In the genomic region with DNA sequence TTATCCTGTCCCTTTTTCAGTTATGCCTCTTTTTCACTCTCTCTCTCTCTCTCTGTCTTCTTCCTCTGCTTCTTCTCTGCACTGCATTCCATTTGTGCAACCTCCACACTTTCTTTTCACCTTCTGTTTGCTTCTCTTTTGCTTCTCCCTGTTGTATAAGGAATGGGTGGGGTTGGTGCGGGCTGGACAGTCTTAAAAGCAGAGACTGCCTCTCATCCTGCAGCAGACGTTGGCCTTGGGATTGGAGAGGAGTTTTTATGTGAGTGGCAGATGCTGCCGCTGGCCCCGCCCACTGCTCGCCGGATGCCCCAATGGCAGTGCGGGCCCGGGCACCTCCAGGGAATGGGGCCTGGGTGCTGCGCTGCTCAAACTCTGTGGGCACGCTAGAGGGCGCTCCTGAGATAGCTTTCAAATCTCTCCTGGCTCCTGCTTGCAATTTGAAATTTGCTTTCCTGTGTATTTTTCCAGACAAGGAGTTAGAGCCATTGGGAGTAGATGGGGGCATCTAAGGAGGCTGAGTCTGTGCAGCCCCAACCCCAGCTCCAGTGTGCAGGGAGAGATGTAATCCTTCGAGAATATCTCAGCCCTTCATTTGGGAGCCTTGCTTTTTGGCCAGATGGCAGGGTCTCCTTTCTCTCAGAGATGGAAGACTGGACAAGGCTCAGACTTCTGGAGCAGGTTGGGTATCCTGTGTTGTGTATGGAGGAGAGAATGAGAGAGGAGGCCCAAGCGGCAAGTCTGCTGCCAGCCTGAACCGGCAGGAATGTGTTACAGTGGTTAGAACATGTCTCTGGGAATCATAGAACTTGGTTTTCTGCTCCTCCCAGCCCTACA, we compare ENCODE assay signal across 8 cellular contexts.
DNase-seq lines count a peak whose midpoint lies in the region; ATAC-seq and TF ChIP-seq lines count a peak whose summit lies in the region.

No MANE protein-coding gene starts in this region.

- no peak overlapping the region for H3K9ac ChIP-seq in PC-3 (ENCODE audit: low read length)

- H3K4me2 ChIP-seq in PC-3 (ENCODE audit: low read length), result peak overlapping the region; percentile 37

- ATAC-seq in GM21528 (IDR thresholded peaks at IDR 0.05; ENCODE audit: low FRiP score, unreplicated experiment), result peak; percentile 83
- ATAC-seq in PC-3, result peak; percentile 99
- peak; percentile 85 to 98 (median 87) for ATAC-seq in natural killer cell
- peak; percentile 96 for ATAC-seq in stimulated activated naive CD8-positive, alpha-beta T cell treated with anti-CD3 and anti-CD28 coated beads, Interleukin-15, Interleukin-2, amounts not matched to agents 100 U/mL and 50 U/mL, for 24 hours

- intact Hi-C loops in PC-3 (cut with micrococcal nuclease), result loop anchor here (1.0 to 10.0 kb wide), 3 partner anchors 44 to 194 kb away; no protein-coding TSS in a partner anchor
- intact Hi-C loops in esophagus squamous epithelium (cut with DNase I), result loop anchor here (5.0 kb wide), 1 partner anchor 46 kb away; no protein-coding TSS in a partner anchor
- intact Hi-C loops in natural killer cell (cut with micrococcal nuclease), result loop anchor here (2.0 to 5.0 kb wide), 2 partner anchors 46 to 66 kb away; no protein-coding TSS in a partner anchor

- no peak overlapping the region for H3K27ac Mint-ChIP-seq in natural killer cell

- DNase-seq in DMS 273 treated with DMSO at 0.1 percent for 48 hours (lab: John Stamatoyannopoulos, UW) (peak; percentile 83), PC-3 (peak; percentile 96), activated T-cell treated with anti-CD3 and anti-CD28 coated beads for 48 hours (ENCODE audit: low read depth) (peak; percentile 78), esophagus squamous epithelium (lab: John Stamatoyannopoulos, UW) (no peak), natural killer cell (peak; percentile 55)
- peak; percentile 80 for DNase-seq in stimulated activated naive CD8-positive, alpha-beta T cell treated with anti-CD3 and anti-CD28 coated beads, Interleukin-15, Interleukin-2, amounts not matched to agents 100 U/mL and 50 U/mL, for 24 hours

- H3K4me3 Mint-ChIP-seq in natural killer cell, result no peak overlapping the region

- no TSS peak for BruUV-seq in PC-3 (replicated peaks; lab: Mats Ljungman, UMichigan)

- peaks cover 13% of the 10 kb centered on the region; the same call in 1 of the 2 replicates for H4K20me1 ChIP-seq in PC-3 (ENCODE audit: low read length)

- no peaks in the 10 kb centered on the region for H3F3A ChIP-seq in PC-3 (ENCODE audit: low read length, unreplicated experiment)

- H3K27me3 ChIP-seq in PC-3 (ENCODE audit: low read length) (no peaks in the 10 kb centered on the region), esophagus squamous epithelium (peaks cover 0 to 6% (median 0%) of the 10 kb centered on the region in 4 donors)

- no peak overlapping the region for H3K27ac ChIP-seq in PC-3 (ENCODE audit: low read length)
- H3K27ac ChIP-seq in esophagus squamous epithelium, result no peak overlapping the region

- H3K9me3 ChIP-seq in PC-3 (ENCODE audit: low read length) (no peaks in the 10 kb centered on the region), esophagus squamous epithelium (no peaks in the 10 kb centered on the region)

- no peaks in the 10 kb centered on the region for H3K9me2 ChIP-seq in PC-3 (replicated peaks; ENCODE audit: low read length)

- H3K36me3 Mint-ChIP-seq in natural killer cell, result no peaks in the 10 kb centered on the region

- TF ChIP-seq RAD21 in Ishikawa (IDR thresholded peaks at IDR 0.05; ENCODE audit: low read depth), result peak; percentile 55

- no peak for TF ChIP-seq EP300 in Ishikawa (IDR thresholded peaks at IDR 0.05; ENCODE audit: borderline replicate concordance)

- TF ChIP-seq CTCF in PC-3 (conservative IDR thresholded peaks at IDR 0.05; ENCODE audit: low read depth, low read length) (peak; percentile 96), esophagus squamous epithelium (IDR thresholded peaks at IDR 0.05) (peak in 5 of 6 experiments; percentile 78 to 93 (median 83)), natural killer cell (IDR thresholded peaks at IDR 0.05) (peak; percentile 82)

- H3K36me3 ChIP-seq in PC-3 (ENCODE audit: low read depth, low read length) (0 out of 2 replicates have a peak, but pooled peaks cover 5% of the 10 kb centered on the region), esophagus squamous epithelium (no peaks in the 10 kb centered on the region)

- H3K4me3 ChIP-seq in PC-3 (ENCODE audit: low read length), result no peak overlapping the region
- H3K4me3 ChIP-seq in esophagus squamous epithelium, result no peak overlapping the region

- no peak for TF ChIP-seq POLR2A in esophagus squamous epithelium (IDR thresholded peaks at IDR 0.05)

- POLR2A ChIA-PET in PC-3 (lab: Charles Lee; ENCODE audit: unreplicated experiment), result interaction anchor here (0.7 kb wide), 1 partner anchor 11 kb away, joined by 3 read pairs; no protein-coding TSS in a partner anchor

- peaks cover 0 to 4% of the 10 kb centered on the region in 2 donors for H3K27me3 Mint-ChIP-seq in natural killer cell (ENCODE audit: low read depth in 2 of 2)

- CTCF ChIA-PET in PC-3 (lab: Charles Lee), result interaction anchor here (1.0 kb wide), 1 partner anchor 28 kb away, joined by 3 read pairs; no protein-coding TSS in a partner anchor

- H2AFZ ChIP-seq in PC-3 (ENCODE audit: low read length), result no peak overlapping the region

- peaks cover 0 to 14% of the 10 kb centered on the region in 2 donors for H3K4me1 Mint-ChIP-seq in natural killer cell

- WGBS in esophagus squamous epithelium, 2 donors, result 15 to 32% methylated on average over 3 to 14 of the region's 14 CpGs

- H3K79me2 ChIP-seq in PC-3 (ENCODE audit: low read length), result peaks cover 56% of the 10 kb centered on the region

- H3K9me3 Mint-ChIP-seq in natural killer cell, result no peaks in the 10 kb centered on the region

- peaks cover 10% of the 10 kb centered on the region; the same call in 1 of the 2 replicates for H3K4me1 ChIP-seq in PC-3 (ENCODE audit: insufficient read depth, low read length)
- H3K4me1 ChIP-seq in esophagus squamous epithelium, result no peaks in the 10 kb centered on the region

TF ChIP-seq in Ishikawa, 13 proteins besides CTCF, POLR2A, EP300 and RAD21:
- TF ChIP-seq, protein P1, sequence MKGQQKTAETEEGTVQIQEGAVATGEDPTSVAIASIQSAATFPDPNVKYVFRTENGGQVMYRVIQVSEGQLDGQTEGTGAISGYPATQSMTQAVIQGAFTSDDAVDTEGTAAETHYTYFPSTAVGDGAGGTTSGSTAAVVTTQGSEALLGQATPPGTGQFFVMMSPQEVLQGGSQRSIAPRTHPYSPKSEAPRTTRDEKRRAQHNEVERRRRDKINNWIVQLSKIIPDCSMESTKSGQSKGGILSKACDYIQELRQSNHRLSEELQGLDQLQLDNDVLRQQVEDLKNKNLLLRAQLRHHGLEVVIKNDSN (IDR thresholded peaks at IDR 0.05), result no peak
- TF ChIP-seq FOXM1 (IDR thresholded peaks at IDR 0.05; ENCODE audit: borderline replicate concordance, low read depth) (no peak), TEAD4 (IDR thresholded peaks at IDR 0.05) (no peak), CEBPB (IDR thresholded peaks at IDR 0.05) (no peak), YY1 (IDR thresholded peaks at IDR 0.05; ENCODE audit: low read depth) (no peak), TCF12 (IDR thresholded peaks at IDR 0.05; ENCODE audit: low read depth) (no peak), NFIC (IDR thresholded peaks at IDR 0.05) (no peak)
